In genomic region chr10:133458021-133458709, GRCh38 we compare ENCODE assay signal across 18 cellular contexts. TPM values are rescaled to one million over a fixed set of nuclear protein-coding genes. Genes with fewer than 3 reads are reported as not detected.
"Had no signal": no experiment of that assay in that cellular context is flagged by ENCODE, and none has a peak within 500 bp of the region (broad histone marks: within the 10 kb centered on the region; RNA-seq: fewer than 3 reads in every experiment).

No MANE protein-coding gene starts in this region.

- H3K4me3 ChIP-seq: SK-N-MC, thyroid gland had no signal

- DNase-seq: activated CD4-positive, alpha-beta T cell treated with anti-CD3 and anti-CD28 coated beads, Interleukin-2, amount 50 U/mL, for 1 hour; activated CD8-positive, alpha-beta memory T cell treated with anti-CD3 and anti-CD28 coated beads for 24 hours; central memory CD4-positive, alpha-beta T cell; endodermal cell; foreskin keratinocyte; glutamatergic neuron; kidney glomerular epithelial cell; mesendoderm; stimulated activated CD8-positive, alpha-beta memory T cell treated with anti-CD3 and anti-CD28 coated beads, Interleukin-4, amount 100 ng/mL, for 48 hours; stimulated activated naive CD4-positive, alpha-beta T cell treated with Interleukin-2 at 50 U/mL for 16 hours; thyroid gland had no signal

- H3K9me3 ChIP-seq: neutrophil, thyroid gland had no signal

- FAIRE-seq: colon had no signal

- H3K36me3 ChIP-seq: neutrophil, thyroid gland had no signal

- H3K27ac ChIP-seq: epithelial cell of prostate, foreskin keratinocyte, neutrophil, SK-N-MC, thyroid gland had no signal

- H3K27me3 ChIP-seq: foreskin keratinocyte, neutrophil, thyroid gland had no signal

- H3K4me1 ChIP-seq: foreskin keratinocyte, thyroid gland had no signal

RNA-seq across cellular contexts. Expression of gene SPRN, which starts 33.7 kb away (rescaled TPM):
- total RNA-seq: foreskin keratinocyte; liver; natural killer cell treated with Interleukin-12 subunit alpha and Interleukin-12 subunit beta and Interleukin-15 and Interleukin-18, amount 100 ng/mL, for 72 hours; subcutaneous adipose tissue had no signal
- polyA plus RNA-seq: foreskin keratinocyte had no signal
